15 cellular contexts compared by ENCODE assay signal in the genomic region with DNA sequence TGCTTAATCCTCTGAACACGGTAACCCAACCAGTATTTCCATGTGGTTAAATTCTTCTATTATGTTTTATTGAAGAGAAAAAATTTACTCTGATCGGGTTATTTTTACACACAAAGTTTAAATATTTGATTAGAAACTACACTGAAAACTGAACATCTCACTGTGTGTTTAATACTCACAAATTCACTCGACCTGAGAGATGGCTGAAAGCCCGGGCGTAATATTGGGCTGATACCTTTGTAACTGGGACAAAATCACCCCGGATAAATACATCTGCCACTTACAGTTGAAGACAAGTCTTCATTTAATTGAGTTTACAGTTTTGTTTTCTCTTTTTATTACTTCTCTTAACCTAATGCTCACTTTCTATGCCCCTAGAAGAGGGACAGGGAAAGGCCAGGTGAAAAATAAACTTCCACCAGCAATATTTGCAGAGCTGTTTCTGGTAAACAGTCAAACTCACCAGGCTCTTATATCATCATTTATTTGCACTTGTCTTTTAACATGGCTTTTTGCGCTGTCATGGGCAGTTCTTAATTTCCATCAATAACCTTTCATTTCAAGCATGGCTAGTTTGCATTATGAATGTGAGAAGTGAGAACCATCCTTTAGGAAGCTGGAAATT.
DNase-seq lines count a peak whose midpoint lies in the region; TF ChIP-seq lines count a peak whose summit lies in the region.
"Had no signal": no experiment of that assay in that cellular context is flagged by ENCODE, and none has a peak within 500 bp of the region (broad histone marks: within the 10 kb centered on the region; RNA-seq: fewer than 3 reads in every experiment).

No MANE protein-coding gene starts in this region.

- intact Hi-C loops in lower leg skin (cut with DNase I; ENCODE audit: low total_unique reads) = no loop called here

- WGBS in lower leg skin, 2 donors = 93 to 97% methylated on average over 7 of the region's 7 CpGs

- TF ChIP-seq POLR2A in lower leg skin (IDR thresholded peaks at IDR 0.05) = no peak

- peak overlapping the region; percentile 44 for H3K4me3 ChIP-seq in endocrine pancreas (ENCODE audit: control insufficient read depth, insufficient read depth, low read length)
- H3K4me3 ChIP-seq in lower leg skin (ENCODE audit: low read depth, poor library complexity, severe bottlenecking) = no peak overlapping the region
- H3K4me3 ChIP-seq: PC-9 had no signal

- peak; percentile 45 for DNase-seq in NCI-H510A treated with DMSO at 0.1 percent for 48 hours (lab: John Stamatoyannopoulos, UW)
- DNase-seq in NCI-H510A (lab: John Stamatoyannopoulos, UW) = no peak
- peak; percentile 7 to 78 for DNase-seq in NCI-H2081 (lab: John Stamatoyannopoulos, UW)
- no peak for DNase-seq in lower leg skin (ENCODE audit: low spot score in 2 of 2)
- DNase-seq in NCI-H187 (lab: John Stamatoyannopoulos, UW) = no peak
- DNase-seq in NK-92 treated with Interleukin-12 subunit alpha and Interleukin-12 subunit beta, amount 100 ng/mL, for 24 hours (lab: John Stamatoyannopoulos, UW) = no peak
- DNase-seq: CD4-positive, alpha-beta T cell; DND-41; H7; Karpas-422; NCI-H1694; NCI-H446 treated with DMSO at 0.1 percent for 48 hours; NCI-H82; PC-9 had no signal

- H3K9me3 ChIP-seq in endocrine pancreas (ENCODE audit: control insufficient read depth, low read length) = no peaks in the 10 kb centered on the region

- no peak for TF ChIP-seq CTCF in lower leg skin (IDR thresholded peaks at IDR 0.05)

- H3K4me1 ChIP-seq in endocrine pancreas (ENCODE audit: control insufficient read depth, insufficient read depth, low read length) = peaks cover 16% of the 10 kb centered on the region

- no peak overlapping the region for H3K9ac ChIP-seq in endocrine pancreas (ENCODE audit: control insufficient read depth, insufficient read depth, low read length)

- H3K36me3 ChIP-seq in endocrine pancreas (ENCODE audit: control insufficient read depth, insufficient read depth, low read length) = no peaks in the 10 kb centered on the region

- no peaks in the 10 kb centered on the region for H3K27me3 ChIP-seq in endocrine pancreas (ENCODE audit: control insufficient read depth, insufficient read depth, low read length)

Comparison
In these comparisons a context has a peak if more than half of its experiments do, and no peak if none do; other contexts are left out.
1. DNase-seq: peak in NCI-H510A treated with DMSO at 0.1 percent for 48 hours (single experiment) and NCI-H2081 (2 of 2); none in NCI-H510A (single experiment), lower leg skin (0 of 2), NCI-H187 (0 of 2) and NK-92 treated with Interleukin-12 subunit alpha and Interleukin-12 subunit beta, amount 100 ng/mL, for 24 hours (single experiment).